ENCODE assay signal across 24 cellular contexts in the genomic region with DNA sequence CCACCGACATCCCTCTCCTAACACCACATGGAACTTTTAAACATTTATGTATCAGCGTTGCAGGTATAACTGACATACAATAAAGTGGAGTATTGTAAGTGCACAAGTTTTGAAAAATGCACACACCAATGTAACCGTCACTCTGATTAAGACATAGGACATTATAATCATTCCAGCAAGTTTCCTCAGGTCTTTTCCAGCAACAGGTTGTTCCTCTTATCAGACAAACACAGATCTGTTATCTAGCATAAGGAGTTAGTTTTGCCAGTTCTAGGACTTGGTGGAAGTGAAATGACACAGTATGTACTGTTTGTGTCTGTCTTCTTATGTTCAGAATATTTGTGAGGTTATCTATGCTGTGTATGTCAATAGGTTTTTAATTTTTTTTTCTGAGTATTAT.
"Had no signal": no experiment of that assay in that cellular context is flagged by ENCODE, and none has a peak within 500 bp of the region (broad histone marks: within the 10 kb centered on the region; RNA-seq: fewer than 3 reads in every experiment).

No MANE protein-coding gene starts in this region.

- H3K27me3 Mint-ChIP-seq: dendritic cell treated with granulocyte-macrophage colony-stimulating factor and Interleukin-4, amounts not matched to agents 40 ng/mL and 50 ng/mL, for 4 days; effector memory CD8-positive, alpha-beta T cell had no signal

- H3K27ac ChIP-seq: colonic mucosa, coronary artery, dorsolateral prefrontal cortex, epithelial cell of prostate, esophagus muscularis mucosa, esophagus squamous epithelium, foreskin keratinocyte, gastrocnemius medialis, gastroesophageal sphincter, heart left ventricle, heart right ventricle had no signal

- DNase-seq: colonic mucosa; cortex of kidney; dermis blood vessel endothelial cell; dorsolateral prefrontal cortex; effector CD4-positive, alpha-beta T cell; effector CD8-positive, alpha-beta T cell; effector memory CD4-positive, alpha-beta T cell; effector memory CD8-positive, alpha-beta T cell; endodermal cell; erythroblast; esophagus squamous epithelium; foreskin fibroblast; foreskin keratinocyte; foreskin melanocyte; gastrocnemius medialis; glutamatergic neuron; head of caudate nucleus; heart left ventricle; heart right ventricle had no signal

- H3K4me1 Mint-ChIP-seq: endodermal cell had no signal

- H3K4me3 ChIP-seq: colonic mucosa, coronary artery, dorsolateral prefrontal cortex, esophagus muscularis mucosa, esophagus squamous epithelium, gastrocnemius medialis, gastroesophageal sphincter, heart left ventricle, heart right ventricle had no signal

- H3K4me3 Mint-ChIP-seq: dendritic cell treated with granulocyte-macrophage colony-stimulating factor and Interleukin-4, amounts not matched to agents 40 ng/mL and 50 ng/mL, for 4 days; effector memory CD8-positive, alpha-beta T cell; endodermal cell had no signal

- H3K9me3 Mint-ChIP-seq: dendritic cell treated with granulocyte-macrophage colony-stimulating factor and Interleukin-4, amounts not matched to agents 40 ng/mL and 50 ng/mL, for 4 days; endodermal cell had no signal

- H3K27ac Mint-ChIP-seq: dendritic cell treated with granulocyte-macrophage colony-stimulating factor and Interleukin-4, amounts not matched to agents 40 ng/mL and 50 ng/mL, for 4 days; effector memory CD8-positive, alpha-beta T cell; endodermal cell had no signal

- H3K4me1 ChIP-seq: colonic mucosa, esophagus muscularis mucosa, esophagus squamous epithelium, foreskin keratinocyte, gastrocnemius medialis, gastroesophageal sphincter, heart left ventricle, heart right ventricle had no signal

- H3K27me3 ChIP-seq: colonic mucosa, dorsolateral prefrontal cortex, esophagus muscularis mucosa, esophagus squamous epithelium, foreskin keratinocyte, gastrocnemius medialis, gastroesophageal sphincter had no signal

- H3K9me3 ChIP-seq: colonic mucosa, esophagus muscularis mucosa, esophagus squamous epithelium, gastrocnemius medialis, gastroesophageal sphincter had no signal

- H3K36me3 ChIP-seq: colonic mucosa, esophagus muscularis mucosa, esophagus squamous epithelium, gastrocnemius medialis, gastroesophageal sphincter, heart left ventricle, heart right ventricle had no signal
